Comparison of ENCODE assay signal across 13 cellular contexts in genomic region chr3:158709666-158710083, GRCh38. TPM values are rescaled to one million over a fixed set of nuclear protein-coding genes. Genes with fewer than 3 reads are reported as not detected.
DNase-seq lines count a peak whose midpoint lies in the region; ATAC-seq and TF ChIP-seq lines count a peak whose summit lies in the region.
"Had no signal": no experiment of that assay in that cellular context is flagged by ENCODE, and none has a peak within 500 bp of the region (broad histone marks: within the 10 kb centered on the region; RNA-seq: fewer than 3 reads in every experiment).

No MANE protein-coding gene starts in this region.

- H3K27me3 ChIP-seq in adrenal gland (no peaks in the 10 kb centered on the region), right cardiac atrium (ENCODE audit: control insufficient read depth, insufficient read depth) (no peaks in the 10 kb centered on the region)
- H3K27me3 ChIP-seq: tibial artery had no signal

- no peak overlapping the region for H3K4me3 ChIP-seq in adrenal gland
- H3K4me3 ChIP-seq in right cardiac atrium (ENCODE audit: low read length): no peak overlapping the region
- H3K4me3 ChIP-seq: tibial artery had no signal

- H3K27ac ChIP-seq in adrenal gland (peak overlapping the region in 2 of 5 donors; percentile 60 to 63), right cardiac atrium (ENCODE audit: low read length) (peak overlapping the region; percentile 1)
- H3K27ac ChIP-seq: tibial artery had no signal

- WGBS in adrenal gland, 4 donors: 40 to 83% (median 71%) methylated on average over 4 of the region's 4 CpGs
- WGBS in right cardiac atrium: 64% methylated on average over 4 of the region's 4 CpGs

- H3K9me3 ChIP-seq in adrenal gland (replicated peaks in 1 of 3) (no peaks in the 10 kb centered on the region), right cardiac atrium (ENCODE audit: control insufficient read depth, low read length) (no peaks in the 10 kb centered on the region)
- H3K9me3 ChIP-seq: tibial artery had no signal

- TF ChIP-seq POLR2A in adrenal gland (IDR thresholded peaks at IDR 0.05): no peak

- intact Hi-C loops in left cardiac atrium (cut with DNase I) (no loop called here), Right ventricle myocardium inferior (cut with DNase I) (no loop called here), adrenal gland (cut with DNase I) (no loop called here), right cardiac atrium (cut with DNase I) (no loop called here)

- peaks cover 0 to 24% of the 10 kb centered on the region in 2 donors for H3K4me1 ChIP-seq in adrenal gland (replicated peaks in 1 of 2)
- H3K4me1 ChIP-seq in right cardiac atrium (ENCODE audit: control insufficient read depth, insufficient read depth, low read length): peaks cover 11% of the 10 kb centered on the region

- DNase-seq in left cardiac atrium (no peak), Right ventricle myocardium inferior (ENCODE audit: missing footprints) (no peak), adrenal gland (peak in 5 of 7 donors; percentile 56 to 91 (median 74)), right cardiac atrium (peak in 2 of 3 donors; percentile 32 to 36), iPS-NIHi11 (ENCODE audit: low spot score) (no peak)
- DNase-seq: activated CD8-positive, alpha-beta T cell treated with anti-CD3 and anti-CD28 coated beads, Interleukin-2, amount 10 ng/mL, durations not matched to agents 7 days and 5 days; stimulated activated CD4-positive, alpha-beta T cell treated with anti-CD3 and anti-CD28 coated beads, Interleukin-1b, Interleukin-23, amount 100 ng/mL, for 48 hours; tibial artery had no signal

- no peaks in the 10 kb centered on the region for H3K36me3 ChIP-seq in adrenal gland (replicated peaks in 1 of 2)

- ATAC-seq in left cardiac atrium: peak; percentile 9 to 82
- no peak for ATAC-seq in Right ventricle myocardium inferior
- peak; percentile 45 to 57 for ATAC-seq in right cardiac atrium
- no peak for ATAC-seq in GM21825 (IDR thresholded peaks at IDR 0.05; ENCODE audit: unreplicated experiment)
- no peak for ATAC-seq in HG02623 (IDR thresholded peaks at IDR 0.05; ENCODE audit: unreplicated experiment)
- no peak for ATAC-seq in GM18867 (IDR thresholded peaks at IDR 0.05; ENCODE audit: unreplicated experiment)
- ATAC-seq: activated CD8-positive, alpha-beta T cell treated with anti-CD3 and anti-CD28 coated beads, Interleukin-2, amount 10 ng/mL, durations not matched to agents 7 days and 5 days had no signal

- no peak for TF ChIP-seq CTCF in adrenal gland (IDR thresholded peaks at IDR 0.05)

RNA-seq across cellular contexts. Expression of gene RARRES1, which starts 22.6 kb away (rescaled TPM):
- total RNA-seq in left cardiac atrium (100 to 1,000 TPM in 1 of 2 donors, 10 to 100 TPM in 1; 44.8 to 117 TPM), Right ventricle myocardium inferior (22.3 TPM), adrenal gland (100 to 1,000 TPM in 2 of 8 donors, 10 to 100 TPM in 5, 1 to 10 TPM in 1; 7.0 to 204 (median 33.1) TPM), right cardiac atrium (100 to 1,000 TPM in 1 of 4 donors, 10 to 100 TPM in 3; 32.1 to 149 (median 75.0) TPM)
- polyA plus RNA-seq in adrenal gland (10 to 100 TPM in 1 of 3 donors, 1 to 10 TPM in 2; 8.2 to 19.7 (median 9.7) TPM), right cardiac atrium (25.5 TPM)
- total RNA-seq: activated CD8-positive, alpha-beta T cell treated with anti-CD3 and anti-CD28 coated beads, Interleukin-2, amount 10 ng/mL, durations not matched to agents 7 days and 5 days; OCI-LY7 had no signal
- polyA plus RNA-seq: CD14-positive monocyte had no signal

RNA-seq across cellular contexts. Expression of gene LXN, which starts 37.2 kb away (rescaled TPM):
- total RNA-seq in left cardiac atrium (10 to 100 TPM in 1 of 2 donors, 1 to 10 TPM in 1; 5.7 to 15.3 TPM), Right ventricle myocardium inferior (3.9 TPM), adrenal gland (100 to 1,000 TPM in 1 of 8 donors, 10 to 100 TPM in 7; 20.5 to 100 (median 67.0) TPM), right cardiac atrium (10 to 100 TPM in 2 of 4 donors, 1 to 10 TPM in 2; 9.7 to 27.3 (median 10.6) TPM)
- polyA plus RNA-seq in adrenal gland (10 to 100 TPM; 23.5 to 60.6 (median 42.0) TPM), right cardiac atrium (10.2 TPM)

Comparison
In these comparisons a context has a peak if more than half of its experiments do, and no peak if none do; other contexts are left out.
1. ATAC-seq: peak in left cardiac atrium (2 of 2) and right cardiac atrium (2 of 2); none in Right ventricle myocardium inferior (single experiment), GM21825 (single experiment), HG02623 (single experiment) and GM18867 (single experiment).
2. DNase-seq: peak in adrenal gland (5 of 7) and right cardiac atrium (2 of 3); none in left cardiac atrium (single experiment), Right ventricle myocardium inferior (single experiment) and iPS-NIHi11 (single experiment).